In genomic region chrY:19465809-19466208, GRCh38 we compare ENCODE assay signal across 21 cellular contexts.
"Had no signal": no experiment of that assay in that cellular context is flagged by ENCODE, and none has a peak within 500 bp of the region (broad histone marks: within the 10 kb centered on the region; RNA-seq: fewer than 3 reads in every experiment).

No MANE protein-coding gene starts in this region.

- DNase-seq: activated CD4-positive, alpha-beta memory T cell treated with anti-CD3 and anti-CD28 coated beads, Interleukin-2, amount 10 ng/mL, durations not matched to agents 7 days and 5 days; activated CD4-positive, alpha-beta T cell treated with anti-CD3 and anti-CD28 coated beads, Interleukin-2, amount 50 U/mL, for 1 hour; activated CD8-positive, alpha-beta memory T cell treated with anti-CD3 and anti-CD28 coated beads, Interleukin-2, amount 50 U/mL, for 48 hours; activated T-cell treated with anti-CD3 and anti-CD28 coated beads, Interleukin-2, amount 50 U/mL, for 1 hour; aorta; central memory CD4-positive, alpha-beta T cell; IMR-90; KG1; MG63; MV-4-11; NCI-H1105; NCI-H1436 treated with DMSO at 0.1 percent for 48 hours; NCI-H187 treated with DMSO at 0.1 percent for 48 hours; NCI-H2081 treated with DMSO at 0.1 percent for 48 hours; NCI-H446; NCI-H524; PC-3; SHP77 treated with DMSO at 0.1 percent for 48 hours had no signal

- ATAC-seq: activated naive CD4-positive, alpha-beta T cell treated with anti-CD3 and anti-CD28 coated beads, Interleukin-2, amount 50 U/mL, for 72 hours; PC-3 had no signal

- H3K27ac Mint-ChIP-seq: activated CD4-positive, alpha-beta memory T cell treated with anti-CD3 and anti-CD28 coated beads, Interleukin-2, amount 10 ng/mL, durations not matched to agents 7 days and 5 days; activated naive CD4-positive, alpha-beta T cell treated with anti-CD3 and anti-CD28 coated beads, Interleukin-2, amount 50 U/mL, for 72 hours; T-helper 1 cell treated with Interleukin-12 subunit alpha and Interleukin-12 subunit beta and Interleukin-4 antibody, amounts not matched to agents 30 μg/mL and 1 μg/mL, for 36 hours had no signal

- H3K4me1 ChIP-seq: breast epithelium had no signal

- H3K4me3 Mint-ChIP-seq: activated CD4-positive, alpha-beta memory T cell treated with anti-CD3 and anti-CD28 coated beads, Interleukin-2, amount 10 ng/mL, durations not matched to agents 7 days and 5 days; T-helper 1 cell treated with Interleukin-12 subunit alpha and Interleukin-12 subunit beta and Interleukin-4 antibody, amounts not matched to agents 30 μg/mL and 1 μg/mL, for 36 hours had no signal

- H3K9me3 Mint-ChIP-seq: activated CD4-positive, alpha-beta memory T cell treated with anti-CD3 and anti-CD28 coated beads, Interleukin-2, amount 10 ng/mL, durations not matched to agents 7 days and 5 days; T-helper 1 cell treated with Interleukin-12 subunit alpha and Interleukin-12 subunit beta and Interleukin-4 antibody, amounts not matched to agents 30 μg/mL and 1 μg/mL, for 36 hours had no signal

- H3K36me3 ChIP-seq: breast epithelium, MG63 had no signal

- H3K9me3 ChIP-seq: breast epithelium, MG63 had no signal

- H3K27ac ChIP-seq: breast epithelium had no signal

- H3K27me3 ChIP-seq: breast epithelium, MG63 had no signal

- H3K27me3 Mint-ChIP-seq: activated CD4-positive, alpha-beta memory T cell treated with anti-CD3 and anti-CD28 coated beads, Interleukin-2, amount 10 ng/mL, durations not matched to agents 7 days and 5 days had no signal

- H3K4me3 ChIP-seq: breast epithelium, MG63 had no signal

- H3K4me1 Mint-ChIP-seq: activated CD4-positive, alpha-beta memory T cell treated with anti-CD3 and anti-CD28 coated beads, Interleukin-2, amount 10 ng/mL, durations not matched to agents 7 days and 5 days had no signal
